In genomic region chr6:88201734-88202133, GRCh38 we compare ENCODE assay signal across 6 cellular contexts. TPM values are rescaled to one million over a fixed set of nuclear protein-coding genes. Genes with fewer than 3 reads are reported as not detected.
"Had no signal": no experiment of that assay in that cellular context is flagged by ENCODE, and none has a peak within 500 bp of the region (broad histone marks: within the 10 kb centered on the region; RNA-seq: fewer than 3 reads in every experiment).

No MANE protein-coding gene starts in this region.

RNA-seq across cellular contexts. Expression of gene CNR1, which starts 35.6 kb away (rescaled TPM):
- total RNA-seq: dermis blood vessel endothelial cell, endothelial cell of umbilical vein, fibroblast of lung, fibroblast of villous mesenchyme, foreskin keratinocyte, glomerular endothelial cell had no signal
- polyA plus RNA-seq: fibroblast of lung, foreskin keratinocyte had no signal
